ENCODE assay signal across 16 cellular contexts in the genomic region with DNA sequence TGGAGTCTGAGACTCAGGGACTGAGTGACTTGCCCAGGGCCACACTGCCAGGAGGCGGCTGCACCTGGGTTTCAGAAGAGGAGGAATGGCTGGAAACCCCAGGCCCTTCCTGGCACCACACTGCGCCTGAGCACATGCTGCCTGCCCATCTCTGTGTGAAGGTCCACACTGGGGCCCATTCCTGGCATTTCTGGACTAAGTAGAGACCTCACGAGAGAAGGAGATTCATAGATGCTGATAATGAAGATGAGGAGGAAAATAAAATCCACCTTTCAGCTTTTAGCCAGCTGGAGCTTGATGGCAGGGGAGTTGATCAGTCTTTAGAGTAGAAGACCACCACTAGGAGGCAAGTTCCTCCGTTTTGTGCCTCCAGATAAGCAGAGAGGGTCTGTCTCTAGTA. TPM values are rescaled to one million over a fixed set of nuclear protein-coding genes. Genes with fewer than 3 reads are reported as not detected.
DNase-seq lines count a peak whose midpoint lies in the region; ATAC-seq and TF ChIP-seq lines count a peak whose summit lies in the region.
"Had no signal": no experiment of that assay in that cellular context is flagged by ENCODE, and none has a peak within 500 bp of the region (broad histone marks: within the 10 kb centered on the region; RNA-seq: fewer than 3 reads in every experiment).

No MANE protein-coding gene starts in this region.

- no peak for TF ChIP-seq CTCF in natural killer cell (IDR thresholded peaks at IDR 0.05)
- 0 out of 3 replicates have a peak, but pooled peaks have one; percentile 15 for TF ChIP-seq CTCF in H9 (conservative IDR thresholded peaks at IDR 0.05)
- TF ChIP-seq CTCF in esophagus muscularis mucosa (IDR thresholded peaks at IDR 0.05) = no peak
- TF ChIP-seq CTCF in vagina (IDR thresholded peaks at IDR 0.05) = no peak
- no peak for TF ChIP-seq CTCF in heart right ventricle (IDR thresholded peaks at IDR 0.05)

- no peak overlapping the region for H3K23ac ChIP-seq in H9 (ENCODE audit: insufficient read length, low read depth, low read length)

- H3T11ph ChIP-seq in H9 (ENCODE audit: low read length) = no peak overlapping the region

- no peak for DNase-seq in natural killer cell treated with Interleukin-12 subunit alpha and Interleukin-12 subunit beta and Interleukin-15 and Interleukin-18, amount 100 ng/mL, for 72 hours (ENCODE audit: low spot score)
- DNase-seq in natural killer cell = no peak
- DNase-seq in H9 = no peak
- DNase-seq in esophagus muscularis mucosa (ENCODE audit: extremely low spot score) = peak; percentile 70
- DNase-seq in vagina (ENCODE audit: extremely low spot score in 2 of 2) = peak; percentile 52 to 82
- DNase-seq in GM19238 (ENCODE audit: insufficient read length, low spot score) = no peak
- no peak for DNase-seq in heart right ventricle
- DNase-seq in activated CD8-positive, alpha-beta memory T cell treated with anti-CD3 and anti-CD28 coated beads, Interleukin-2, amount 10 ng/mL, durations not matched to agents 7 days and 5 days = no peak
- DNase-seq: C1 segment of cervical spinal cord; Calu3; CD4-positive, alpha-beta memory T cell; COR-L47; DMS153; DND-41; GOT3; HCEC 1CT had no signal

- H4K5ac ChIP-seq in H9 (ENCODE audit: insufficient read length, low read depth, low read length) = no peak overlapping the region

- H2BK5ac ChIP-seq in H9 (ENCODE audit: insufficient read length, low read length) = no peak overlapping the region

- no peak overlapping the region for H2BK15ac ChIP-seq in H9 (ENCODE audit: low read depth, low read length)

- ATAC-seq in natural killer cell treated with Interleukin-12 subunit alpha and Interleukin-12 subunit beta and Interleukin-15 and Interleukin-18, amount 100 ng/mL, for 72 hours = peak; percentile 31
- ATAC-seq in natural killer cell (no peak), heart right ventricle (no peak)
- no peak for ATAC-seq in activated CD8-positive, alpha-beta memory T cell treated with anti-CD3 and anti-CD28 coated beads, Interleukin-2, amount 10 ng/mL, durations not matched to agents 7 days and 5 days

- no peak overlapping the region for H2BK20ac ChIP-seq in H9 (ENCODE audit: low read depth, low read length, poor library complexity, severe bottlenecking)

- TF ChIP-seq EP300 in esophagus muscularis mucosa (IDR thresholded peaks at IDR 0.05) = no peak

- H3K27ac ChIP-seq in H9 (ENCODE audit: insufficient read length, low read depth, low read length) = no peak overlapping the region
- H3K27ac ChIP-seq in esophagus muscularis mucosa (replicated peaks in 1 of 4) = no peak overlapping the region
- no peak overlapping the region for H3K27ac ChIP-seq in vagina
- H3K27ac ChIP-seq in heart right ventricle = no peak overlapping the region

- no peak overlapping the region for H2AK5ac ChIP-seq in H9 (ENCODE audit: insufficient read length, low read length)

- H3K36me3 ChIP-seq in esophagus muscularis mucosa (no peaks in the 10 kb centered on the region), vagina (no peaks in the 10 kb centered on the region), heart right ventricle (no peaks in the 10 kb centered on the region)

- no peak overlapping the region for H3K4me3 Mint-ChIP-seq in natural killer cell treated with Interleukin-12 subunit alpha and Interleukin-12 subunit beta and Interleukin-15 and Interleukin-18, amount 100 ng/mL, for 72 hours
- no peak overlapping the region for H3K4me3 Mint-ChIP-seq in natural killer cell
- H3K4me3 Mint-ChIP-seq in H9 = no peak overlapping the region
- H3K4me3 Mint-ChIP-seq in activated CD8-positive, alpha-beta memory T cell treated with anti-CD3 and anti-CD28 coated beads, Interleukin-2, amount 10 ng/mL, durations not matched to agents 7 days and 5 days = no peak overlapping the region
- H3K4me3 Mint-ChIP-seq: CD4-positive, alpha-beta memory T cell had no signal

- H3K4me3 ChIP-seq in esophagus muscularis mucosa (no peak overlapping the region), vagina (no peak overlapping the region), heart right ventricle (no peak overlapping the region)

- no peaks in the 10 kb centered on the region for H3K79me2 ChIP-seq in H9 (ENCODE audit: insufficient read depth, low read length)

- H3K27me3 ChIP-seq in H9 (ENCODE audit: insufficient read depth, low read length) = no peaks in the 10 kb centered on the region
- no peaks in the 10 kb centered on the region for H3K27me3 ChIP-seq in esophagus muscularis mucosa
- H3K27me3 ChIP-seq in vagina = no peaks in the 10 kb centered on the region
- peaks cover 0 to 2% (median 0%) of the 10 kb centered on the region in 7 donors for H3K27me3 ChIP-seq in heart right ventricle

- no peak overlapping the region; the same call in 1 of the 2 replicates for H3K14ac ChIP-seq in H9 (ENCODE audit: insufficient read depth, low read length)

- no peaks in the 10 kb centered on the region for H3K4me1 Mint-ChIP-seq in natural killer cell treated with Interleukin-12 subunit alpha and Interleukin-12 subunit beta and Interleukin-15 and Interleukin-18, amount 100 ng/mL, for 72 hours (ENCODE audit: low read depth in 2 of 2)
- H3K4me1 Mint-ChIP-seq in natural killer cell (no peaks in the 10 kb centered on the region), H9 (no peaks in the 10 kb centered on the region)
- no peaks in the 10 kb centered on the region for H3K4me1 Mint-ChIP-seq in activated CD8-positive, alpha-beta memory T cell treated with anti-CD3 and anti-CD28 coated beads, Interleukin-2, amount 10 ng/mL, durations not matched to agents 7 days and 5 days
- H3K4me1 Mint-ChIP-seq: CD4-positive, alpha-beta memory T cell had no signal

- CTCF ChIA-PET in activated CD8-positive, alpha-beta memory T cell treated with anti-CD3 and anti-CD28 coated beads, Interleukin-2, amount 10 ng/mL, durations not matched to agents 7 days and 5 days (lab: Charles Lee) = no interaction called here

- no peak overlapping the region for H3K9ac ChIP-seq in H9 (ENCODE audit: extremely low read depth, insufficient read length, low read length)

- H3K56ac ChIP-seq in H9 (ENCODE audit: insufficient read length, low read depth, low read length) = no peak overlapping the region

- H3K27ac Mint-ChIP-seq in natural killer cell treated with Interleukin-12 subunit alpha and Interleukin-12 subunit beta and Interleukin-15 and Interleukin-18, amount 100 ng/mL, for 72 hours = no peak overlapping the region
- no peak overlapping the region for H3K27ac Mint-ChIP-seq in natural killer cell
- H3K27ac Mint-ChIP-seq in H9 = no peak overlapping the region
- H3K27ac Mint-ChIP-seq in activated CD8-positive, alpha-beta memory T cell treated with anti-CD3 and anti-CD28 coated beads, Interleukin-2, amount 10 ng/mL, durations not matched to agents 7 days and 5 days = no peak overlapping the region
- H3K27ac Mint-ChIP-seq: CD4-positive, alpha-beta memory T cell had no signal

- H4K8ac ChIP-seq in H9 (replicated peaks; ENCODE audit: insufficient read length, low read depth, low read length) = no peak overlapping the region

- H3K18ac ChIP-seq in H9 (ENCODE audit: insufficient read length, low read depth, low read length) = no peak overlapping the region

- no peak overlapping the region for H3K4me2 ChIP-seq in H9 (ENCODE audit: insufficient read depth, insufficient read length, low read length)

- no peaks in the 10 kb centered on the region for H3K36me3 Mint-ChIP-seq in natural killer cell treated with Interleukin-12 subunit alpha and Interleukin-12 subunit beta and Interleukin-15 and Interleukin-18, amount 100 ng/mL, for 72 hours
- H3K36me3 Mint-ChIP-seq in natural killer cell = no peaks in the 10 kb centered on the region
- no peaks in the 10 kb centered on the region; a peak in 1 of 7 replicates for H3K36me3 Mint-ChIP-seq in H9 (ENCODE audit: insufficient read depth in 1 of 3, low read depth in 3 of 3)
- no peaks in the 10 kb centered on the region for H3K36me3 Mint-ChIP-seq in activated CD8-positive, alpha-beta memory T cell treated with anti-CD3 and anti-CD28 coated beads, Interleukin-2, amount 10 ng/mL, durations not matched to agents 7 days and 5 days
- H3K36me3 Mint-ChIP-seq: CD4-positive, alpha-beta memory T cell had no signal

- no peaks in the 10 kb centered on the region for H3K4me1 ChIP-seq in H9 (ENCODE audit: insufficient read depth, low read length)
- H3K4me1 ChIP-seq in esophagus muscularis mucosa = no peaks in the 10 kb centered on the region
- H3K4me1 ChIP-seq in vagina = no peaks in the 10 kb centered on the region
- H3K4me1 ChIP-seq in heart right ventricle = no peaks in the 10 kb centered on the region

- no peaks in the 10 kb centered on the region for H3K9me3 ChIP-seq in H9 (ENCODE audit: control insufficient read depth, low read depth, low read length)
- H3K9me3 ChIP-seq in esophagus muscularis mucosa = no peaks in the 10 kb centered on the region
- H3K9me3 ChIP-seq in vagina = no peaks in the 10 kb centered on the region
- no peaks in the 10 kb centered on the region for H3K9me3 ChIP-seq in heart right ventricle

- H3K79me1 ChIP-seq in H9 (ENCODE audit: insufficient read depth, low read depth, low read length, poor library complexity, severe bottlenecking) = no peaks in the 10 kb centered on the region

- H3K4ac ChIP-seq in H9 (ENCODE audit: low read depth, low read length) = no peak overlapping the region

- TF ChIP-seq POLR2A in esophagus muscularis mucosa (IDR thresholded peaks at IDR 0.05; ENCODE audit: low read depth) (no peak), vagina (IDR thresholded peaks at IDR 0.05) (no peak)

- no peak overlapping the region for H2BK120ac ChIP-seq in H9 (ENCODE audit: low read depth, low read length, poor library complexity, severe bottlenecking)

- no peaks in the 10 kb centered on the region for H3K23me2 ChIP-seq in H9 (ENCODE audit: insufficient read length, low read depth, low read length, poor library complexity, severe bottlenecking)

- H4K91ac ChIP-seq in H9 (ENCODE audit: insufficient read length, low read depth, low read length) = no peak overlapping the region

- H2BK12ac ChIP-seq in H9 (ENCODE audit: insufficient read length, low read depth, low read length) = no peak overlapping the region

- no peaks in the 10 kb centered on the region for H4K20me1 ChIP-seq in H9 (ENCODE audit: control insufficient read depth, insufficient read depth, insufficient read length)

- no CpG with 5 or more reads among the region's 4 CpGs for WGBS in H9 (ENCODE audit: extremely low coverage, insufficient read length, low lambda C conversion rate)
- WGBS in esophagus muscularis mucosa = 68% methylated on average over 3 of the region's 4 CpGs
- WGBS in heart right ventricle, 2 donors = 63 to 76% methylated on average over 4 of the region's 4 CpGs

- intact Hi-C loops in natural killer cell (cut with micrococcal nuclease) (no loop called here), esophagus muscularis mucosa (cut with DNase I) (no loop called here), vagina (cut with DNase I) (no loop called here), heart right ventricle (cut with DNase I) (no loop called here)

- H3K9me3 Mint-ChIP-seq in natural killer cell treated with Interleukin-12 subunit alpha and Interleukin-12 subunit beta and Interleukin-15 and Interleukin-18, amount 100 ng/mL, for 72 hours = no peaks in the 10 kb centered on the region
- H3K9me3 Mint-ChIP-seq in natural killer cell (no peaks in the 10 kb centered on the region), H9 (peaks cover 0 to 2% of the 10 kb centered on the region in 2 experiments; a peak in 1 of 5 replicates)
- H3K9me3 Mint-ChIP-seq in activated CD8-positive, alpha-beta memory T cell treated with anti-CD3 and anti-CD28 coated beads, Interleukin-2, amount 10 ng/mL, durations not matched to agents 7 days and 5 days (ENCODE audit: low read depth) = no peaks in the 10 kb centered on the region
- H3K9me3 Mint-ChIP-seq: CD4-positive, alpha-beta memory T cell had no signal

- no peak overlapping the region for H2AFZ ChIP-seq in H9 (ENCODE audit: low read length)

- peaks cover 4 to 11% of the 10 kb centered on the region in 2 donors for H3K27me3 Mint-ChIP-seq in natural killer cell treated with Interleukin-12 subunit alpha and Interleukin-12 subunit beta and Interleukin-15 and Interleukin-18, amount 100 ng/mL, for 72 hours
- peaks cover 9 to 11% of the 10 kb centered on the region in 2 donors for H3K27me3 Mint-ChIP-seq in natural killer cell (ENCODE audit: low read depth in 2 of 2)
- peaks cover 30% of the 10 kb centered on the region for H3K27me3 Mint-ChIP-seq in H9 (ENCODE audit: low read depth)
- peaks cover 17% of the 10 kb centered on the region for H3K27me3 Mint-ChIP-seq in activated CD8-positive, alpha-beta memory T cell treated with anti-CD3 and anti-CD28 coated beads, Interleukin-2, amount 10 ng/mL, durations not matched to agents 7 days and 5 days

RNA-seq across cellular contexts. Expression of gene TF, which starts 40.2 kb away (rescaled TPM):
- under 1 TPM; 0.78 to 0.98 TPM for total RNA-seq in natural killer cell treated with Interleukin-12 subunit alpha and Interleukin-12 subunit beta and Interleukin-15 and Interleukin-18, amount 100 ng/mL, for 72 hours
- total RNA-seq in natural killer cell (1 to 10 TPM; 2.8 to 4.3 (median 3.2) TPM), H9 (2021) (0.09 and 0.18 TPM in 2 replicates), esophagus muscularis mucosa (1 to 10 TPM in 1 of 4 donors, under 1 TPM in 3; under 0.01 to 3.1 (median 0.28) TPM), vagina (2.9 TPM), heart right ventricle (1 to 10 TPM in 8 of 10 donors, under 1 TPM in 2; 0.24 to 8.5 (median 3.5) TPM)
- polyA plus RNA-seq in heart right ventricle = 10 to 100 TPM in 1 of 2 donors, 1 to 10 TPM in 1; 2.6 to 11.6 TPM
- under 1 TPM; 0.16 to 0.91 TPM for total RNA-seq in activated CD8-positive, alpha-beta memory T cell treated with anti-CD3 and anti-CD28 coated beads, Interleukin-2, amount 10 ng/mL, durations not matched to agents 7 days and 5 days
- polyA plus RNA-seq: CD4-positive, alpha-beta memory T cell had no signal

RNA-seq across cellular contexts. Expression of gene TOPBP1, which starts 44.3 kb away (rescaled TPM):
- 100 to 1,000 TPM in 1 of 2 donors, 10 to 100 TPM in 1; 69.3 to 106 TPM for total RNA-seq in natural killer cell treated with Interleukin-12 subunit alpha and Interleukin-12 subunit beta and Interleukin-15 and Interleukin-18, amount 100 ng/mL, for 72 hours
- total RNA-seq in natural killer cell (10 to 100 TPM; 48.1 to 52.9 (median 50.9) TPM), H9 (2021) (47.4 and 51.5 TPM in 2 replicates), esophagus muscularis mucosa (10 to 100 TPM; 15.6 to 29.1 (median 17.5) TPM), vagina (28.2 TPM), heart right ventricle (10 to 100 TPM in 9 of 10 donors, 1 to 10 TPM in 1; 7.3 to 11.8 (median 11.3) TPM)
- 1 to 10 TPM; 5.7 to 7.3 TPM for polyA plus RNA-seq in heart right ventricle
- 100 to 1,000 TPM; 103 to 108 TPM for total RNA-seq in activated CD8-positive, alpha-beta memory T cell treated with anti-CD3 and anti-CD28 coated beads, Interleukin-2, amount 10 ng/mL, durations not matched to agents 7 days and 5 days

Comparison
In these comparisons a context has a peak if more than half of its experiments do, and no peak if none do; other contexts are left out.
1. ATAC-seq: peak in natural killer cell treated with Interleukin-12 subunit alpha and Interleukin-12 subunit beta and Interleukin-15 and Interleukin-18, amount 100 ng/mL, for 72 hours (2 of 2); none in natural killer cell (0 of 3), heart right ventricle (0 of 8) and activated CD8-positive, alpha-beta memory T cell treated with anti-CD3 and anti-CD28 coated beads, Interleukin-2, amount 10 ng/mL, durations not matched to agents 7 days and 5 days (single experiment).
2. DNase-seq: peak in esophagus muscularis mucosa (single experiment) and vagina (2 of 2); none in natural killer cell treated with Interleukin-12 subunit alpha and Interleukin-12 subunit beta and Interleukin-15 and Interleukin-18, amount 100 ng/mL, for 72 hours (single experiment), natural killer cell (single experiment), H9 (single experiment), GM19238 (single experiment), heart right ventricle (0 of 2) and activated CD8-positive, alpha-beta memory T cell treated with anti-CD3 and anti-CD28 coated beads, Interleukin-2, amount 10 ng/mL, durations not matched to agents 7 days and 5 days (single experiment).